ENCODE assay signal across 22 cellular contexts in the genomic region with DNA sequence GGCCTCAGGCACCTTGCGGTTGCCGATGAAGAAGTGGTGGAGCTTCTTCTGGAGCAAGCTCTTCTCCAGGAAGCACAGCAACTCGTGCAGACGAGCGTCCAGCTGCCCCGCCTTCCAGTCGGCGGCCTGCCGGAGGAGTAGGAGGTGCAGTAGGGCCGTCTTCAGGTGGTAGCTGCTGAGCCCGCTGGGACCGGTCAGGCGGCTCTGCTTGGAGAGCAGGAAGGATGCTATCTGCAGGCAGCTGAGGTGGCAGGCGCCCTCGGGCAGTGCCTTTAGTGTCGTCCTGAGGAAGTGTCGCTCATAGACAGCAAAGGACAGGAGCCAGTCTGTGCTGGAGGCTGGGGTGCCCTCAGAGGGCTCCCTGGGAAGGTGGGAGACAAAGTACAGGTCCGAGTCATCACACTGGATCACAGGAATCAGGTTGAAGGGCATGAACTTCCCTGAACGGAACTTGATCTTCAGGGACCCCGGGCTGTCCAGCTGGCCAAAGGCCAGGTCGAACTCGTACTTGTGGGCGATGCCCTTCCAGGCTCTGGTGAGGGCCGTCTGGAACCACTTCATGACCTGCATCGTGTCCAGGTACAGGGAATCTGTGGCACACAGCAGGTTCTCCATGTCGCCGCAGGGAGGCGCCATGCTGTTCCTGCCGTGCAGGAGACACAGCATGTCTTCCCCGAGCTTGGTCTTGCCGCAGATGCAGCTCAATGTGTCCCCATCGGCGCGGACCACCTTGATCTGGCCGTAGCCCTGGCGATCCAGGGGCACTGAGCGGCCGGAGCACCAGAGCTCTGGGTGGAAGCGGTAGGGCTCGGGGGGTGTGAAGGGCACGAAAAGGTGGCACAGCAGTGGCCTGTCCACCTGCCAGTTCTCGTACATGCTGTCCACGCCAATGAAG. TPM values are rescaled to one million over a fixed set of nuclear protein-coding genes. Genes with fewer than 3 reads are reported as not detected.
DNase-seq lines count a peak whose midpoint lies in the region; ATAC-seq, FAIRE-seq and TF ChIP-seq lines count a peak whose summit lies in the region.
"Had no signal": no experiment of that assay in that cellular context is flagged by ENCODE, and none has a peak within 500 bp of the region (broad histone marks: within the 10 kb centered on the region; RNA-seq: fewer than 3 reads in every experiment).

No MANE protein-coding gene starts in this region.

- no peak overlapping the region for H3K18ac ChIP-seq in H9 (ENCODE audit: insufficient read length, low read depth, low read length)

- H3K4me3 Mint-ChIP-seq in H9 = no peak overlapping the region
- H3K4me3 Mint-ChIP-seq in effector memory CD8-positive, alpha-beta T cell = no peak overlapping the region
- H3K4me3 Mint-ChIP-seq in activated CD8-positive, alpha-beta T cell treated with anti-CD3 and anti-CD28 coated beads for 36 hours = no peak overlapping the region
- H3K4me3 Mint-ChIP-seq: CD8-positive, alpha-beta T cell; HFFc6 had no signal

- FAIRE-seq in frontal cortex (lab: Jason Lieb, UNC) = no peak
- FAIRE-seq: A549, D721Med, G401.6, GM12891, HepG2, HTR-8/SVneo had no signal

- no peak overlapping the region for H3K9ac ChIP-seq in H9 (ENCODE audit: extremely low read depth, insufficient read length, low read length)

- H2BK15ac ChIP-seq in H9 (ENCODE audit: low read depth, low read length) = no peak overlapping the region

- no peak overlapping the region for H3K4ac ChIP-seq in H9 (ENCODE audit: low read depth, low read length)

- TF ChIP-seq POLR2A in spleen (IDR thresholded peaks at IDR 0.05) = no peak
- no peak for TF ChIP-seq POLR2A in esophagus squamous epithelium (IDR thresholded peaks at IDR 0.05)

- peak; percentile 37; the same call in 2 of the 3 replicates for TF ChIP-seq CTCF in H9 (conservative IDR thresholded peaks at IDR 0.05)
- TF ChIP-seq CTCF in lower lobe of right lung (IDR thresholded peaks at IDR 0.05) = no peak
- no peak for TF ChIP-seq CTCF in spleen (IDR thresholded peaks at IDR 0.05 in 8 of 11, conservative IDR thresholded peaks at IDR 0.05 in 3 of 11)
- TF ChIP-seq CTCF in activated CD8-positive, alpha-beta T cell treated with anti-CD3 and anti-CD28 coated beads for 36 hours (IDR thresholded peaks at IDR 0.05) = no peak
- no peak for TF ChIP-seq CTCF in esophagus squamous epithelium (IDR thresholded peaks at IDR 0.05)

- no peak overlapping the region for H2AK5ac ChIP-seq in H9 (ENCODE audit: insufficient read length, low read length)

- intact Hi-C loops in lower lobe of right lung (cut with DNase I) (no loop called here), spleen (cut with DNase I; ENCODE audit: low total_unique reads) (no loop called here), esophagus squamous epithelium (cut with DNase I) (no loop called here)
- intact Hi-C loops in activated CD8-positive, alpha-beta T cell treated with anti-CD3 and anti-CD28 coated beads for 36 hours (cut with micrococcal nuclease) = no loop called here

- H3K23ac ChIP-seq in H9 (ENCODE audit: insufficient read length, low read depth, low read length) = no peak overlapping the region

- H3K36me3 ChIP-seq in lower lobe of right lung = peaks cover 59% of the 10 kb centered on the region
- H3K36me3 ChIP-seq in spleen = peaks cover 5 to 82% (median 44%) of the 10 kb centered on the region in 6 donors
- H3K36me3 ChIP-seq in esophagus squamous epithelium = peaks cover 35 to 69% (median 37%) of the 10 kb centered on the region in 3 donors

- no peak overlapping the region for H4K91ac ChIP-seq in H9 (ENCODE audit: insufficient read length, low read depth, low read length)

- H3K36me3 Mint-ChIP-seq in H9 (ENCODE audit: insufficient read depth in 1 of 3, low read depth in 3 of 3) = peaks cover 25 to 52% (median 44%) of the 10 kb centered on the region in 3 experiments; a peak in 6 of 7 replicates
- peaks cover 79% of the 10 kb centered on the region for H3K36me3 Mint-ChIP-seq in effector memory CD8-positive, alpha-beta T cell (ENCODE audit: insufficient read depth)
- peaks cover 39% of the 10 kb centered on the region for H3K36me3 Mint-ChIP-seq in activated CD8-positive, alpha-beta T cell treated with anti-CD3 and anti-CD28 coated beads for 36 hours (ENCODE audit: low read depth)

- H3K27me3 Mint-ChIP-seq in H9 (ENCODE audit: low read depth) = no peaks in the 10 kb centered on the region
- H3K27me3 Mint-ChIP-seq in effector memory CD8-positive, alpha-beta T cell = no peaks in the 10 kb centered on the region
- H3K27me3 Mint-ChIP-seq in activated CD8-positive, alpha-beta T cell treated with anti-CD3 and anti-CD28 coated beads for 36 hours = no peaks in the 10 kb centered on the region

- POLR2A ChIA-PET in activated CD8-positive, alpha-beta T cell treated with anti-CD3 and anti-CD28 coated beads for 36 hours (lab: Charles Lee) = interaction anchor here (4.0 kb wide), 1 partner anchor 7 kb away, joined by 21 read pairs; no protein-coding TSS in a partner anchor

- ATAC-seq in effector memory CD8-positive, alpha-beta T cell (replicated peaks) = no peak
- ATAC-seq in lower lobe of right lung = no peak
- no peak for ATAC-seq in activated CD8-positive, alpha-beta T cell treated with anti-CD3 and anti-CD28 coated beads for 36 hours
- ATAC-seq: A549; CD8-positive, alpha-beta T cell; HepG2 had no signal

- H4K8ac ChIP-seq in H9 (replicated peaks; ENCODE audit: insufficient read length, low read depth, low read length) = no peak overlapping the region

- peaks cover 10% of the 10 kb centered on the region; the same call in 1 of the 2 replicates for H3K4me1 ChIP-seq in H9 (ENCODE audit: insufficient read depth, low read length)
- peaks cover 59% of the 10 kb centered on the region for H3K4me1 ChIP-seq in lower lobe of right lung
- H3K4me1 ChIP-seq in spleen = peaks cover 15 to 86% (median 37%) of the 10 kb centered on the region in 6 donors
- H3K4me1 ChIP-seq in esophagus squamous epithelium = peaks cover 39 to 79% (median 48%) of the 10 kb centered on the region in 3 donors

- H4K20me1 ChIP-seq in H9 (ENCODE audit: control insufficient read depth, insufficient read depth, insufficient read length) = no peaks in the 10 kb centered on the region

- H2AFZ ChIP-seq in H9 (ENCODE audit: low read length) = no peak overlapping the region

- H3T11ph ChIP-seq in H9 (ENCODE audit: low read length) = no peak overlapping the region

- H3K14ac ChIP-seq in H9 (ENCODE audit: insufficient read depth, low read length) = no peak overlapping the region

- peak; percentile 37 for DNase-seq in H9
- no peak for DNase-seq in effector memory CD8-positive, alpha-beta T cell
- peak; percentile 49 for DNase-seq in lower lobe of right lung
- peak; percentile 72 for DNase-seq in spleen
- DNase-seq in frontal cortex (ENCODE audit: low spot score in 2 of 2) = no peak
- no peak for DNase-seq in activated CD8-positive, alpha-beta T cell treated with anti-CD3 and anti-CD28 coated beads for 36 hours
- DNase-seq in esophagus squamous epithelium (lab: John Stamatoyannopoulos, UW) = no peak
- DNase-seq: CD8-positive, alpha-beta T cell; COR-L47; DMS153; DMS79 treated with DMSO at 0.1 percent for 48 hours; EL; GOT3; HCEC 1CT; HFFc6 had no signal

- no peaks in the 10 kb centered on the region for H3K27me3 ChIP-seq in H9 (ENCODE audit: insufficient read depth, low read length)
- no peaks in the 10 kb centered on the region for H3K27me3 ChIP-seq in lower lobe of right lung (ENCODE audit: low read depth)
- H3K27me3 ChIP-seq in spleen (replicated peaks in 1 of 7) = no peaks in the 10 kb centered on the region
- H3K27me3 ChIP-seq in esophagus squamous epithelium = no peaks in the 10 kb centered on the region

- no peak overlapping the region for H4K5ac ChIP-seq in H9 (ENCODE audit: insufficient read length, low read depth, low read length)

- H2BK120ac ChIP-seq in H9 (ENCODE audit: low read depth, low read length, poor library complexity, severe bottlenecking) = no peak overlapping the region

- H2BK12ac ChIP-seq in H9 (ENCODE audit: insufficient read length, low read depth, low read length) = no peak overlapping the region

- H2BK5ac ChIP-seq in H9 (ENCODE audit: insufficient read length, low read length) = no peak overlapping the region

- CTCF ChIA-PET in activated CD8-positive, alpha-beta T cell treated with anti-CD3 and anti-CD28 coated beads for 36 hours (lab: Charles Lee) = interaction anchor here (1.1 to 1.5 kb wide), 4 partner anchors 9 to 40 kb away, joined by 3 to 6 read pairs (median 4); no protein-coding TSS in a partner anchor

- no peaks in the 10 kb centered on the region for H3K9me3 Mint-ChIP-seq in H9
- H3K9me3 Mint-ChIP-seq in effector memory CD8-positive, alpha-beta T cell = no peaks in the 10 kb centered on the region
- H3K9me3 Mint-ChIP-seq in activated CD8-positive, alpha-beta T cell treated with anti-CD3 and anti-CD28 coated beads for 36 hours = no peaks in the 10 kb centered on the region
- H3K9me3 Mint-ChIP-seq: CD8-positive, alpha-beta T cell; HFFc6 had no signal

- H3K79me1 ChIP-seq in H9 (ENCODE audit: insufficient read depth, low read depth, low read length, poor library complexity, severe bottlenecking) = no peaks in the 10 kb centered on the region

- H2BK20ac ChIP-seq in H9 (ENCODE audit: low read depth, low read length, poor library complexity, severe bottlenecking) = no peak overlapping the region

- H3K23me2 ChIP-seq in H9 (ENCODE audit: insufficient read length, low read depth, low read length, poor library complexity, severe bottlenecking) = no peaks in the 10 kb centered on the region

- peaks cover 31 to 32% of the 10 kb centered on the region in 2 experiments for H3K4me1 Mint-ChIP-seq in H9
- peaks cover 39 to 46% of the 10 kb centered on the region in 2 donors for H3K4me1 Mint-ChIP-seq in effector memory CD8-positive, alpha-beta T cell (ENCODE audit: low read depth in 2 of 2)
- H3K4me1 Mint-ChIP-seq in activated CD8-positive, alpha-beta T cell treated with anti-CD3 and anti-CD28 coated beads for 36 hours (ENCODE audit: low read depth) = peaks cover 37% of the 10 kb centered on the region

- H3K79me2 ChIP-seq in H9 (ENCODE audit: insufficient read depth, low read length) = peaks cover 12% of the 10 kb centered on the region; the same call in 1 of the 2 replicates

- H3K4me3 ChIP-seq in lower lobe of right lung (no peak overlapping the region), spleen (no peak overlapping the region), esophagus squamous epithelium (no peak overlapping the region)
- H3K4me3 ChIP-seq: A549 had no signal

- no peak overlapping the region; a peak in 1 of 7 replicates for H3K27ac Mint-ChIP-seq in H9
- peak overlapping the region; percentile 20 to 25 for H3K27ac Mint-ChIP-seq in effector memory CD8-positive, alpha-beta T cell
- no peak overlapping the region for H3K27ac Mint-ChIP-seq in activated CD8-positive, alpha-beta T cell treated with anti-CD3 and anti-CD28 coated beads for 36 hours
- H3K27ac Mint-ChIP-seq: CD8-positive, alpha-beta T cell had no signal

- H3K4me2 ChIP-seq in H9 (ENCODE audit: insufficient read depth, insufficient read length, low read length) = no peak overlapping the region
- H3K4me2 ChIP-seq: A549 had no signal

- H3K27ac ChIP-seq in H9 (ENCODE audit: insufficient read length, low read depth, low read length) (no peak overlapping the region), lower lobe of right lung (no peak overlapping the region), spleen (no peak overlapping the region), esophagus squamous epithelium (no peak overlapping the region)
- H3K27ac ChIP-seq: A549 had no signal

- no CpG with 5 or more reads among the region's 43 CpGs for WGBS in H9 (ENCODE audit: extremely low coverage, insufficient read length, low lambda C conversion rate)
- WGBS in spleen, 5 donors = 87 to 93% (median 92%) methylated on average over 30 to 43 of the region's 43 CpGs
- 89 to 93% methylated on average over 5 to 8 of the region's 43 CpGs for WGBS in esophagus squamous epithelium, 2 donors

- H3K9me3 ChIP-seq in H9 (ENCODE audit: control insufficient read depth, low read depth, low read length) (no peaks in the 10 kb centered on the region), lower lobe of right lung (no peaks in the 10 kb centered on the region), spleen (no peaks in the 10 kb centered on the region), esophagus squamous epithelium (no peaks in the 10 kb centered on the region)
- H3K9me3 ChIP-seq: A549 had no signal

- H3K56ac ChIP-seq in H9 (ENCODE audit: insufficient read length, low read depth, low read length) = no peak overlapping the region

RNA-seq across cellular contexts. Expression of a gene that starts 23.4 kb away (rescaled TPM):
- 22.2 and 22.5 TPM in 2 replicates for total RNA-seq in H9 (2021)
- 37.0 TPM for total RNA-seq in lower lobe of right lung
- 10 to 100 TPM; 21.6 to 37.8 (median 32.3) TPM for total RNA-seq in spleen
- polyA plus RNA-seq in spleen = 1 to 10 TPM; 7.2 to 9.5 (median 8.5) TPM
- total RNA-seq in frontal cortex = 1.2 TPM
- total RNA-seq in activated CD8-positive, alpha-beta T cell treated with anti-CD3 and anti-CD28 coated beads for 36 hours = 10 to 100 TPM; 18.3 to 18.9 TPM
- total RNA-seq in esophagus squamous epithelium = 10 to 100 TPM; 37.6 to 61.6 (median 38.4) TPM

RNA-seq across cellular contexts. Expression of a gene that starts 38.8 kb away (rescaled TPM):
- total RNA-seq in H9 (2021) (0.63 and 0.88 TPM in 2 replicates), lower lobe of right lung (1.1 TPM), spleen (1 to 10 TPM in 1 of 7 donors, under 1 TPM in 5, not detected in 1; 0.37 to 1.4 (median 0.46) TPM), frontal cortex (1.2 TPM), esophagus squamous epithelium (under 1 TPM in 3 of 4 donors, not detected in 1; 0.13 to 0.41 (median 0.19) TPM)
- polyA plus RNA-seq in spleen = under 1 TPM; 0.10 to 0.36 (median 0.15) TPM
- total RNA-seq in activated CD8-positive, alpha-beta T cell treated with anti-CD3 and anti-CD28 coated beads for 36 hours = under 1 TPM; 0.27 to 0.38 TPM
- total RNA-seq: CD8-positive, alpha-beta T cell; HepG2 had no signal
- polyA plus RNA-seq: CD14-positive monocyte had no signal

RNA-seq across cellular contexts. Expression of a gene that starts 45.9 kb away (rescaled TPM):
- 12.0 and 14.5 TPM in 2 replicates for total RNA-seq in H9 (2021)
- 7.8 TPM for total RNA-seq in lower lobe of right lung
- 1 to 10 TPM in 1 of 7 donors, under 1 TPM in 6; 0.32 to 1.4 (median 0.77) TPM for total RNA-seq in spleen
- under 1 TPM; 0.91 to 0.99 (median 0.91) TPM for polyA plus RNA-seq in spleen
- total RNA-seq in frontal cortex = 2.4 TPM
- total RNA-seq in activated CD8-positive, alpha-beta T cell treated with anti-CD3 and anti-CD28 coated beads for 36 hours = 1 to 10 TPM; 1.8 to 2.7 TPM
- total RNA-seq in esophagus squamous epithelium = 10 to 100 TPM in 2 of 4 donors, 1 to 10 TPM in 2; 6.1 to 20.6 (median 13.8) TPM

Comparison
In these comparisons a context has a peak if more than half of its experiments do, and no peak if none do; other contexts are left out.
1. DNase-seq: peak in H9 (single experiment), lower lobe of right lung (single experiment) and spleen (single experiment); none in effector memory CD8-positive, alpha-beta T cell (0 of 3), frontal cortex (0 of 2), activated CD8-positive, alpha-beta T cell treated with anti-CD3 and anti-CD28 coated beads for 36 hours (single experiment) and esophagus squamous epithelium (single experiment).
2. H3K27ac Mint-ChIP-seq: peak in effector memory CD8-positive, alpha-beta T cell (2 of 2); none in H9 (0 of 3) and activated CD8-positive, alpha-beta T cell treated with anti-CD3 and anti-CD28 coated beads for 36 hours (single experiment).